Comparison of ENCODE assay signal across 4 cellular contexts in the genomic region with DNA sequence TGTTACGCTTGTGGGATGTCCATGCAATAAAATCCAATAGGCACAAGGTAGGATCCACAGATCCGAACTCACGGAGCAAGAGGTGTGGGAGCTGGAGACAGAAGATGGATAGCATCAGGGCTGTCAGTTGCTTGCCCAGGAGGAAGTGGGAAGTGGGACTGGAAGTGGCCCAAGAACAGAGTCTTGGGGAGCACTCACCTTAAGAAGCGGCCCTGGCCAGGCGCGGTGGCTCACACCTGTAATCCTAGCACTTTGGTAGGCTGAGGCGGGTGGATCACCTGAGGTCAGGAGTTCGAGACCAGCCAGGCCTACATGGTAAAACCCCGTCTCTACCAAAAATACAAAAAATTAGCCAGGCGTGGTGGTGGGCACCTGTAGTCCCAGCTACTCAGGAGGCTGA. TPM values are rescaled to one million over a fixed set of nuclear protein-coding genes. Genes with fewer than 3 reads are reported as not detected.
"Had no signal": no experiment of that assay in that cellular context is flagged by ENCODE, and none has a peak within 500 bp of the region (broad histone marks: within the 10 kb centered on the region; RNA-seq: fewer than 3 reads in every experiment).

No MANE protein-coding gene starts in this region.

RNA-seq across cellular contexts. Expression of gene TEKT5, which starts 46.5 kb away (rescaled TPM):
- total RNA-seq: activated naive CD4-positive, alpha-beta T cell treated with anti-CD3 and anti-CD28 coated beads, Interleukin-2, amount 50 U/mL, for 72 hours; activated T-cell treated with anti-CD3 and anti-CD28 coated beads, Interleukin-2, amount 50 U/mL, for 4 hours; LHCN-M2; PC-9 had no signal
